ENCODE assay signal across 2 cellular contexts in the genomic region with DNA sequence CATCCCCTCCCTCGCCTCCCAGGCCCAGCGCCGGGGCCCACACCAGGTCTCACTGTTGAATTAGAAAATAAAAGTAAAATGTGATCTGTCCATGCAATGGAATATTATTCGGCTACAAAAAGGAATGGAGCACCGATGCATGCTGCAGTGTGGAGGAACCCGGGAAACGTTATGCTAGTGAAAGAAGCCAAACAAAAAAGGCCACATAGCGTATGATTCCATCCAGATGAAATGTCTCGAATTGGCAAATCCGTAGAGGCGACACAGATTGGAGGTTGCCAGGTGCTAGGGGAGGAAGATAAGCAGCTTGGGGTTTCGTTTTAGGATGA.
TF ChIP-seq lines count a peak whose summit lies in the region.

No MANE protein-coding gene starts in this region.

TF ChIP-seq in SK-N-SH, 30 proteins besides CTCF, POLR2A, EP300 and RAD21 (continued from another document):
- TF ChIP-seq, protein P1, sequence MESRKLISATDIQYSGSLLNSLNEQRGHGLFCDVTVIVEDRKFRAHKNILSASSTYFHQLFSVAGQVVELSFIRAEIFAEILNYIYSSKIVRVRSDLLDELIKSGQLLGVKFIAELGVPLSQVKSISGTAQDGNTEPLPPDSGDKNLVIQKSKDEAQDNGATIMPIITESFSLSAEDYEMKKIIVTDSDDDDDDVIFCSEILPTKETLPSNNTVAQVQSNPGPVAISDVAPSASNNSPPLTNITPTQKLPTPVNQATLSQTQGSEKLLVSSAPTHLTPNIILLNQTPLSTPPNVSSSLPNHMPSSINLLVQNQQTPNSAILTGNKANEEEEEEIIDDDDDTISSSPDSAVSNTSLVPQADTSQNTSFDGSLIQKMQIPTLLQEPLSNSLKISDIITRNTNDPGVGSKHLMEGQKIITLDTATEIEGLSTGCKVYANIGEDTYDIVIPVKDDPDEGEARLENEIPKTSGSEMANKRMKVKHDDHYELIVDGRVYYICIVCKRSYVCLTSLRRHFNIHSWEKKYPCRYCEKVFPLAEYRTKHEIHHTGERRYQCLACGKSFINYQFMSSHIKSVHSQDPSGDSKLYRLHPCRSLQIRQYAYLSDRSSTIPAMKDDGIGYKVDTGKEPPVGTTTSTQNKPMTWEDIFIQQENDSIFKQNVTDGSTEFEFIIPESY (IDR thresholded peaks at IDR 0.05; ENCODE audit: borderline replicate concordance, low read depth) = no peak
- no peak for TF ChIP-seq CHD2 (IDR thresholded peaks at IDR 0.05; ENCODE audit: low read length, partially characterized antibody)
- TF ChIP-seq, protein P2, sequence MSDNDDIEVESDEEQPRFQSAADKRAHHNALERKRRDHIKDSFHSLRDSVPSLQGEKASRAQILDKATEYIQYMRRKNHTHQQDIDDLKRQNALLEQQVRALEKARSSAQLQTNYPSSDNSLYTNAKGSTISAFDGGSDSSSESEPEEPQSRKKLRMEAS (IDR thresholded peaks at IDR 0.05; ENCODE audit: low read depth) = no peak
- TF ChIP-seq ELF1 (IDR thresholded peaks at IDR 0.05) = no peak
- no peak for TF ChIP-seq GABPA (IDR thresholded peaks at IDR 0.05; ENCODE audit: low read depth)
- TF ChIP-seq FOSL2 (IDR thresholded peaks at IDR 0.05; ENCODE audit: borderline replicate concordance, low read depth) = no peak
- TF ChIP-seq RXRA (IDR thresholded peaks at IDR 0.05; ENCODE audit: borderline replicate concordance, low read depth) = no peak
- no peak for TF ChIP-seq SMC3 (IDR thresholded peaks at IDR 0.05; ENCODE audit: low read depth, low read length)
- TF ChIP-seq YY1 (IDR thresholded peaks at IDR 0.05; ENCODE audit: low read depth) = no peak
- TF ChIP-seq RFX5 (IDR thresholded peaks at IDR 0.05; ENCODE audit: low read length) = no peak

TF ChIP-seq in SK-N-SH treated with all-trans-retinoic acid at 6 μM for 48 hours, 23 proteins besides CTCF, POLR2A, EP300 and RAD21 (continued from another document):
- TF ChIP-seq ISL1 (CRISPR knock-in tag; IDR thresholded peaks at IDR 0.05) = no peak
